1 cellular context compared by ENCODE assay signal in the genomic region with DNA sequence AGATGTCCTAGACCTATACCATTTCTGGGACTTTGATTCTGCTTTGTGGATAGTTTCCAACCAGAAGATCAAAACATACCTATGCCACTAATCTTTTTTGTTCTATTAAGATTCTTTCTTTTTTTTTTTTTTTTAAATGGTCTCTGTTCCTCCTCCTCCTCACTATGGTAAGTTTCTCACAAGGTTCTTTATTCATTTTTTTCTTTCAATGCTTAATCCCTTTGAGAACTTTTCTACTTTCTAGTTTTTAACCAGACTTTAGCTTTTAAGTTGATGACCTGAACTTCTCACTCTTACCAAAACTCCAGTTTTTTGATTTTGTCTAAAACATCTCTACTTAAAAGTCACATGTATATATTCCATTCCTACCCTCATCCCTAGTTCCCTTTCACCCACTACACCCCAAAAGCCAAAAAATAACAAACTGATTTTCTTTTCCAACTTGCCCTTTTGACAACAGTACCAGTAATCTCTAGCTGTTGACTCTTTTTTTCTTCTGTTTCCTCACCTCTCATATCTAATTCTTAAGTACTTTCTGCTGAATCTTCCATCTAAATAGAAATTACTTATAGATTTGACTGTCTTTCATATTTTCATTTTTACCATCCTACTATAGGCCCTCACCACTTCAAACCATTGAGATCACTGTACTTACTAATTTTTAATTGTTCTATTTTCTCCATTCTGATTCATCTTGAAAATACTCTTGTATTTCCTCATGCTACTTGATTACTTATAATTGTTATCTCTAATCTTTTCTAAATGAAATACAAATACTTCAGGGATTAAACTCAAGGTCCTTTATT.
TF ChIP-seq lines count a peak whose summit lies in the region.

No MANE protein-coding gene starts in this region.

TF ChIP-seq in GM12878, 131 proteins besides CTCF, POLR2A, EP300 and RAD21:
- TF ChIP-seq IKZF2 (IDR thresholded peaks at IDR 0.05): no peak
- TF ChIP-seq, protein P1, sequence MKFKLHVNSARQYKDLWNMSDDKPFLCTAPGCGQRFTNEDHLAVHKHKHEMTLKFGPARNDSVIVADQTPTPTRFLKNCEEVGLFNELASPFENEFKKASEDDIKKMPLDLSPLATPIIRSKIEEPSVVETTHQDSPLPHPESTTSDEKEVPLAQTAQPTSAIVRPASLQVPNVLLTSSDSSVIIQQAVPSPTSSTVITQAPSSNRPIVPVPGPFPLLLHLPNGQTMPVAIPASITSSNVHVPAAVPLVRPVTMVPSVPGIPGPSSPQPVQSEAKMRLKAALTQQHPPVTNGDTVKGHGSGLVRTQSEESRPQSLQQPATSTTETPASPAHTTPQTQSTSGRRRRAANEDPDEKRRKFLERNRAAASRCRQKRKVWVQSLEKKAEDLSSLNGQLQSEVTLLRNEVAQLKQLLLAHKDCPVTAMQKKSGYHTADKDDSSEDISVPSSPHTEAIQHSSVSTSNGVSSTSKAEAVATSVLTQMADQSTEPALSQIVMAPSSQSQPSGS (IDR thresholded peaks at IDR 0.05; ENCODE audit: low read length): 0 out of 2 replicates have a peak, but pooled peaks have one; percentile 16
